27 cellular contexts compared by ENCODE assay signal in the genomic region with DNA sequence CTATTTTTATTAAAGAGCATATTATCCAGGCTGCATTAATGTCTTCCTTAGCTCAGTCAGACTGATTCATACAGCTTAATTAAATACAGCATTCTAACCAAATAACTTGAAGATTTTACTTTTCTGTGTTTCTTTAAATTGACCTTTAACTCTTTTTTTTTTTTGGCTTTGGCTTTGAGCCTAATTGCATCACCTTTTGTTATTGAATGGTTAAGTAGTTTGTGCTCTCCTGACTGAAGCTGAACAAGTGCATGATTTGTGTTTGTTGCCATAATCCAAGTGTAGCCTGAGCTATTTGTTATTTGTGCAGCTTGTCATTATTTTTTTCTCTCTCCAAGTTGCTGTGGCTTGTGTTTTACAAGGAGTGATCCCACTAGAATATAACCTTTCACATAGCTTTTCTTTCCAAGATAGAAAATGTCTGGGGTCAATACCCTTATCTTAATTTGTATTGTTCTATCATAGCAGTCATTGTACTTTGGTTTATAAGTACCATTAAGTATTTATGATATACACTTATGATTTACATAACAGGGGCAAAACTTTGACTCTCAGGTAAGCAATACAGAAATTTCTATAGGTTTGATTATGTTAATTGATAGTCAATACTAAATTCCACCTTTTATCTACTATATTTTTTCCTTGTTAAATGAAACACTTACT. TPM values are rescaled to one million over a fixed set of nuclear protein-coding genes. Genes with fewer than 3 reads are reported as not detected.
DNase-seq lines count a peak whose midpoint lies in the region; ATAC-seq, FAIRE-seq and TF ChIP-seq lines count a peak whose summit lies in the region.
"Had no signal": no experiment of that assay in that cellular context is flagged by ENCODE, and none has a peak within 500 bp of the region (broad histone marks: within the 10 kb centered on the region; RNA-seq: fewer than 3 reads in every experiment).

No MANE protein-coding gene starts in this region.

- TF ChIP-seq POLR2A in K562 (conservative IDR thresholded peaks at IDR 0.05), result no peak

- H2AFZ ChIP-seq in K562 (ENCODE audit: low read depth, low read length), result no peak overlapping the region
- H2AFZ ChIP-seq: hepatocyte had no signal

- H3K27ac ChIP-seq in HEK293 (ENCODE audit: extremely low read depth, low read depth, low read length) (no peak overlapping the region), K562 (ENCODE audit: extremely low read depth, low read depth, low read length) (no peak overlapping the region)
- H3K27ac ChIP-seq: BLaER1, epithelial cell of prostate, hepatocyte, SJCRH30 had no signal

- TF ChIP-seq EP300 in K562 (IDR thresholded peaks at IDR 0.05; ENCODE audit: low read length), result no peak

- H3K36me3 Mint-ChIP-seq in activated naive CD8-positive, alpha-beta T cell, result peaks cover 16% of the 10 kb centered on the region
- peaks cover 10% of the 10 kb centered on the region for H3K36me3 Mint-ChIP-seq in activated naive CD8-positive, alpha-beta T cell treated with anti-CD3 and anti-CD28 coated beads, Interleukin-2, amount 50 U/mL, for 24 hours (ENCODE audit: low read depth)
- H3K36me3 Mint-ChIP-seq: brain had no signal

- H3K9ac ChIP-seq in K562 (ENCODE audit: insufficient read depth in 1 of 2, low read depth in 2 of 2, low read length in 2 of 2), result no peak overlapping the region
- H3K9ac ChIP-seq: BLaER1 had no signal

- peaks cover 4% of the 10 kb centered on the region for H3K4me1 ChIP-seq in HEK293 (ENCODE audit: control insufficient read depth, insufficient read depth, low read length)
- H3K4me1 ChIP-seq in K562 (replicated peaks in 1 of 2; ENCODE audit: control insufficient read depth in 2 of 2, insufficient read depth in 2 of 2, low read length in 2 of 2), result peaks cover 5 to 7% of the 10 kb centered on the region in 2 experiments; a peak in 2 of 5 replicates
- H3K4me1 ChIP-seq: Caco-2, SJCRH30 had no signal

- no TSS peak for BruUV-seq in K562 (replicated peaks; lab: Mats Ljungman, UMichigan)

- peak overlapping the region; percentile 41 for H3K27ac Mint-ChIP-seq in activated naive CD8-positive, alpha-beta T cell
- H3K27ac Mint-ChIP-seq in activated naive CD8-positive, alpha-beta T cell treated with anti-CD3 and anti-CD28 coated beads, Interleukin-2, amount 50 U/mL, for 24 hours, result no peak overlapping the region
- H3K27ac Mint-ChIP-seq: activated B cell treated with CpG ODN at 0.5 μM for 24 hours; activated CD4-positive, alpha-beta T cell treated with anti-CD3 and anti-CD28 coated beads, Interleukin-2, amount 10 ng/mL, durations not matched to agents 7 days and 5 days; natural killer cell treated with Interleukin-12 subunit alpha and Interleukin-12 subunit beta and Interleukin-15 and Interleukin-18, amount 100 ng/mL, for 72 hours; type B pancreatic cell had no signal

- POLR2A ChIA-PET in HEK293 (lab: Yijun Ruan, JAX), result no interaction called here
- POLR2A ChIA-PET in K562 (lab: Yijun Ruan, JAX), result interaction anchor here (0.6 to 4.2 kb wide), 5 partner anchors 10 to 532 kb away, joined by 3 to 37 read pairs (median 4); no protein-coding TSS in a partner anchor

- H3K4me1 Mint-ChIP-seq in activated naive CD8-positive, alpha-beta T cell (ENCODE audit: low read depth), result peaks cover 80% of the 10 kb centered on the region
- H3K4me1 Mint-ChIP-seq in activated naive CD8-positive, alpha-beta T cell treated with anti-CD3 and anti-CD28 coated beads, Interleukin-2, amount 50 U/mL, for 24 hours, result peaks cover 72% of the 10 kb centered on the region

- no peaks in the 10 kb centered on the region for H4K20me1 ChIP-seq in K562 (replicated peaks; ENCODE audit: control insufficient read depth, insufficient read depth, low read length)
- H4K20me1 ChIP-seq: BLaER1 had no signal

- CTCF ChIA-PET in HEK293 (lab: Yijun Ruan, JAX), result interaction anchor here (0.7 to 1.1 kb wide), 3 partner anchors 19 to 72 kb away, joined by 3 to 7 read pairs (median 5); no protein-coding TSS in a partner anchor
- CTCF ChIA-PET in K562 (lab: Yijun Ruan, JAX; ENCODE audit: low intra/inter-chr PET ratio), result no interaction called here

- in situ Hi-C loops in K562 (cut with MboI), result no loop called here

- no peaks in the 10 kb centered on the region for H3K9me3 ChIP-seq in HEK293 (ENCODE audit: control insufficient read depth, insufficient read depth, low read depth, low read length)
- no peaks in the 10 kb centered on the region for H3K9me3 ChIP-seq in K562 (replicated peaks; ENCODE audit: control insufficient read depth, insufficient read depth, low read depth, low read length)
- H3K9me3 ChIP-seq: BLaER1, Caco-2, SJCRH30 had no signal

- no peaks in the 10 kb centered on the region for H3K27me3 ChIP-seq in K562 (ENCODE audit: control insufficient read depth in 2 of 2, insufficient read depth in 2 of 2, low read length in 2 of 2)
- H3K27me3 ChIP-seq: BLaER1, hepatocyte, SJCRH30 had no signal

- H3K4me3 Mint-ChIP-seq in activated naive CD8-positive, alpha-beta T cell, result no peak overlapping the region
- H3K4me3 Mint-ChIP-seq in activated naive CD8-positive, alpha-beta T cell treated with anti-CD3 and anti-CD28 coated beads, Interleukin-2, amount 50 U/mL, for 24 hours, result no peak overlapping the region
- H3K4me3 Mint-ChIP-seq: activated B cell treated with CpG ODN at 0.5 μM for 24 hours; activated CD4-positive, alpha-beta T cell treated with anti-CD3 and anti-CD28 coated beads, Interleukin-2, amount 10 ng/mL, durations not matched to agents 7 days and 5 days; brain; natural killer cell treated with Interleukin-12 subunit alpha and Interleukin-12 subunit beta and Interleukin-15 and Interleukin-18, amount 100 ng/mL, for 72 hours; type B pancreatic cell had no signal

- H3K9me1 ChIP-seq in K562 (ENCODE audit: control insufficient read depth, insufficient read depth, low read length), result no peaks in the 10 kb centered on the region

- H3K4me3 ChIP-seq in HEK293 (ENCODE audit: low read depth, low read length), result no peak overlapping the region
- H3K4me3 ChIP-seq in K562, result no peak overlapping the region
- H3K4me3 ChIP-seq: BLaER1, hepatocyte, lung, SJCRH30 had no signal

- no peak for DNase-seq in activated naive CD8-positive, alpha-beta T cell treated with anti-CD3 and anti-CD28 coated beads, Interleukin-2, amount 50 U/mL, for 24 hours
- DNase-seq in K562 (ENCODE audit: extremely low read depth in 1 of 4, low spot score in 3 of 4) (no peak), renal cortical epithelial cell (ENCODE audit: low read depth) (peak; percentile 54), kidney glomerular epithelial cell (lab: John Stamatoyannopoulos, UW) (no peak), SK-N-DZ (ENCODE audit: low spot score) (no peak)
- DNase-seq: activated B cell treated with CpG ODN at 0.5 μM for 24 hours; activated CD4-positive, alpha-beta T cell treated with anti-CD3 and anti-CD28 coated beads, Interleukin-2, amount 10 ng/mL, durations not matched to agents 7 days and 5 days; activated naive CD4-positive, alpha-beta T cell treated with Interleukin-2 at 50 U/mL for 16 hours; amniotic stem cell; Caco-2; HCEC 1CT; NCI-H1694; NCI-H748 treated with DMSO at 0.1 percent for 48 hours; RPMI8226; SJCRH30; stimulated activated CD4-positive, alpha-beta T cell treated with anti-CD3 and anti-CD28 coated beads, Interleukin-15, amount 100 ng/mL, for 24 hours; stimulated activated CD4-positive, alpha-beta T cell treated with anti-CD3 and anti-CD28 coated beads, Interleukin-4, amount 100 ng/mL, for 4 hours had no signal

- no peaks in the 10 kb centered on the region for H3K27me3 Mint-ChIP-seq in activated naive CD8-positive, alpha-beta T cell
- no peaks in the 10 kb centered on the region for H3K27me3 Mint-ChIP-seq in activated naive CD8-positive, alpha-beta T cell treated with anti-CD3 and anti-CD28 coated beads, Interleukin-2, amount 50 U/mL, for 24 hours
- H3K27me3 Mint-ChIP-seq: activated B cell treated with CpG ODN at 0.5 μM for 24 hours; activated CD4-positive, alpha-beta T cell treated with anti-CD3 and anti-CD28 coated beads, Interleukin-2, amount 10 ng/mL, durations not matched to agents 7 days and 5 days; brain; natural killer cell treated with Interleukin-12 subunit alpha and Interleukin-12 subunit beta and Interleukin-15 and Interleukin-18, amount 100 ng/mL, for 72 hours; type B pancreatic cell had no signal

- no peaks in the 10 kb centered on the region for H3K36me3 ChIP-seq in HEK293 (ENCODE audit: control insufficient read depth in 2 of 2, insufficient read depth in 1 of 2, low read length in 2 of 2)
- H3K36me3 ChIP-seq in K562 (ENCODE audit: control insufficient read depth, insufficient read depth, low read length), result peaks cover 63% of the 10 kb centered on the region; the same call in 2 of the 3 replicates
- H3K36me3 ChIP-seq: SJCRH30 had no signal

- TF ChIP-seq CTCF in HEK293 (tag by site-specific recombination; IDR thresholded peaks at IDR 0.05) (no peak), K562 (IDR thresholded peaks at IDR 0.05 in 2 of 3, conservative IDR thresholded peaks at IDR 0.05 in 1 of 3; ENCODE audit: insufficient read depth in 2 of 3, low read depth in 1 of 3, low read length in 3 of 3) (no peak)

- no peak for ATAC-seq in activated naive CD8-positive, alpha-beta T cell treated with anti-CD3 and anti-CD28 coated beads, Interleukin-2, amount 50 U/mL, for 24 hours
- ATAC-seq in K562, result no peak
- ATAC-seq in HG03139 (IDR thresholded peaks at IDR 0.05; ENCODE audit: unreplicated experiment), result no peak
- ATAC-seq: natural killer cell treated with Interleukin-12 subunit alpha and Interleukin-12 subunit beta and Interleukin-15 and Interleukin-18, amount 100 ng/mL, for 72 hours had no signal

- H3K79me2 ChIP-seq in K562 (ENCODE audit: control insufficient read depth, insufficient read depth, low read length), result peaks cover 88% of the 10 kb centered on the region

- no peak for FAIRE-seq in K562 (lab: Jason Lieb, UNC)

- intact Hi-C loops in K562 (cut with micrococcal nuclease), result no loop called here

- no peak for TF ChIP-seq RAD21 in K562 (CRISPR knock-in tag; conservative IDR thresholded peaks at IDR 0.05 in 1 of 2, IDR thresholded peaks at IDR 0.05 in 1 of 2)

- H3K4me2 ChIP-seq in K562 (ENCODE audit: insufficient read depth, low read length), result no peak overlapping the region
- H3K4me2 ChIP-seq: BLaER1, hepatocyte had no signal

- no peaks in the 10 kb centered on the region for H3K9me3 Mint-ChIP-seq in activated naive CD8-positive, alpha-beta T cell (ENCODE audit: low read depth)
- no peaks in the 10 kb centered on the region for H3K9me3 Mint-ChIP-seq in activated naive CD8-positive, alpha-beta T cell treated with anti-CD3 and anti-CD28 coated beads, Interleukin-2, amount 50 U/mL, for 24 hours
- H3K9me3 Mint-ChIP-seq: activated B cell treated with CpG ODN at 0.5 μM for 24 hours; activated CD4-positive, alpha-beta T cell treated with anti-CD3 and anti-CD28 coated beads, Interleukin-2, amount 10 ng/mL, durations not matched to agents 7 days and 5 days; brain; natural killer cell treated with Interleukin-12 subunit alpha and Interleukin-12 subunit beta and Interleukin-15 and Interleukin-18, amount 100 ng/mL, for 72 hours; type B pancreatic cell had no signal

RNA-seq across cellular contexts. Expression of gene CDC14A, which starts 31.6 kb away (rescaled TPM):
- 151 and 280 TPM in 2 replicates for total RNA-seq in K562 (2011; cell fraction: chromatin; rRNA removed; ENCODE audit: low replicate concordance)
- total RNA-seq in K562 (2011; cell fraction: nucleolus; rRNA removed), result 66.0 and 81.3 TPM in 2 replicates
- total RNA-seq in K562 (2011; cell fraction: nucleoplasm; rRNA removed), result 113 TPM in 2 replicates
- 20.7 and 23.6 TPM in 2 replicates for total RNA-seq in K562 (2014; rRNA removed)
- total RNA-seq in K562 (2014; rRNA removed; fragmentation: Illumina TruSeq; extraction: Trizol), result 50.9 and 56.3 TPM in 2 replicates
- total RNA-seq in K562 (2015; rRNA removed; fragmentation: Illumina TruSeq; extraction: Trizol), result 38.7 and 42.7 TPM in 2 replicates
- total RNA-seq in K562 (2021), result 28.4 and 30.9 TPM in 2 replicates
- 32.6 and 45.2 TPM in 2 replicates for polyA plus RNA-seq in K562 (2011; rRNA removed)
- polyA plus RNA-seq in K562 (2011; cell fraction: cytosol; rRNA removed), result 16.2 and 20.7 TPM in 2 replicates
- 39.5 and 41.7 TPM in 2 replicates for polyA plus RNA-seq in K562 (2011; cell fraction: nucleus; rRNA removed)
- 15.2 and 28.1 TPM in 2 replicates for polyA plus RNA-seq in K562 (2012)
- polyA plus RNA-seq in K562 (2014; fragmentation: Illumina TruSeq; extraction: Trizol), result 58.3 and 74.3 TPM in 2 replicates
- 10 to 100 TPM; 17.0 to 33.4 TPM for polyA plus RNA-seq in K562 (2014; fragmentation: Nextera tagmentation; extraction: Ambion mirVana)
- polyA plus RNA-seq in K562 (2014; rRNA removed), result 24.5 and 25.7 TPM in 2 replicates
- 87.6 and 93.7 TPM in 2 replicates for polyA minus RNA-seq in K562 (2011; rRNA and poly(A)+ RNA removed)
- polyA minus RNA-seq in K562 (2011; cell fraction: cytosol; rRNA and poly(A)+ RNA removed), result 21.4 and 28.6 TPM in 2 replicates
- 96.7 and 136 TPM in 2 replicates for polyA minus RNA-seq in K562 (2011; cell fraction: nucleus; rRNA and poly(A)+ RNA removed)
- total RNA-seq in renal cortical epithelial cell, result 6.5 and 9.6 TPM in 2 replicates
- polyA plus RNA-seq in SK-N-DZ (2014; cell fraction: cytosol; rRNA removed), result 6.2 and 7.1 TPM in 2 replicates
- polyA plus RNA-seq in SK-N-DZ (2014; cell fraction: nucleus; rRNA removed), result 9.1 and 9.9 TPM in 2 replicates
